Comparison of ENCODE assay signal across 11 cellular contexts in genomic region chr16:4968278-4968677, GRCh38. TPM values are rescaled to one million over a fixed set of nuclear protein-coding genes. Genes with fewer than 3 reads are reported as not detected.
DNase-seq lines count a peak whose midpoint lies in the region; ATAC-seq and TF ChIP-seq lines count a peak whose summit lies in the region.
"Not testable (repeated sequence)": the region's sequence is repeated elsewhere in the genome, so short reads cannot be mapped to it uniquely, and the experiment has no call there.
"Had no signal": no experiment of that assay in that cellular context is flagged by ENCODE, and none has a peak within 500 bp of the region (broad histone marks: within the 10 kb centered on the region; RNA-seq: fewer than 3 reads in every experiment).

No MANE protein-coding gene starts in this region.

- peaks cover 35% of the 10 kb centered on the region for H3F3A ChIP-seq in neural progenitor cell (ENCODE audit: low read depth)

- H3K9me3 ChIP-seq in ES-I3 (ENCODE audit: control insufficient read depth, insufficient read depth, low read length); HUES64 (ENCODE audit: insufficient read depth, low read depth, low read length); cardiac muscle cell (ENCODE audit: low read depth); neural progenitor cell (ENCODE audit: low read depth); gastrocnemius medialis: not testable (repeated sequence)

- H3K27me3 ChIP-seq in HUES64 (ENCODE audit: insufficient read depth, low read length); cardiac muscle cell; layer of hippocampus (ENCODE audit: control insufficient read depth, insufficient read depth, low read length); neural progenitor cell; gastrocnemius medialis: not testable (repeated sequence)

- not testable (repeated sequence) for H3K27ac Mint-ChIP-seq in chondrocyte (ENCODE audit: unreplicated experiment); neural progenitor cell

- not testable (repeated sequence) for H3K27me3 Mint-ChIP-seq in chondrocyte (ENCODE audit: low read depth)
- peaks cover 13% of the 10 kb centered on the region for H3K27me3 Mint-ChIP-seq in neural progenitor cell (ENCODE audit: insufficient read depth, low read depth)

- intact Hi-C loops in gastrocnemius medialis (cut with DNase I; ENCODE audit: low total_unique reads): not testable (repeated sequence)

- H3K9me3 Mint-ChIP-seq in chondrocyte (ENCODE audit: low read depth); neural progenitor cell: not testable (repeated sequence)

- DNase-seq in chondrocyte (ENCODE audit: low spot score): peak; percentile 27
- DNase-seq in cardiac muscle cell (ENCODE audit: low read depth in 1 of 2, low spot score in 1 of 2); neural progenitor cell (ENCODE audit: low spot score); gastrocnemius medialis: not testable (repeated sequence)

- not testable (repeated sequence) for TF ChIP-seq CTCF in chondrocyte (IDR thresholded peaks at IDR 0.05); cardiac muscle cell (IDR thresholded peaks at IDR 0.05; ENCODE audit: low read depth, low read length); neural progenitor cell (IDR thresholded peaks at IDR 0.05); gastrocnemius medialis (IDR thresholded peaks at IDR 0.05 in 4 of 5, conservative IDR thresholded peaks at IDR 0.05 in 1 of 5)

- H3K4me3 Mint-ChIP-seq in chondrocyte (ENCODE audit: unreplicated experiment); neural progenitor cell: not testable (repeated sequence)

- H3K4me2 ChIP-seq in neural progenitor cell: peak overlapping the region; percentile 74

- 0 out of 2 replicates have a peak overlapping the region, but pooled peaks have one; percentile 1 for H3K9ac ChIP-seq in ES-I3 (ENCODE audit: low read depth, low read length)
- peak overlapping the region; percentile 31; the same call in 1 of the 2 replicates for H3K9ac ChIP-seq in HUES64 (ENCODE audit: low read depth, low read length)
- not testable (repeated sequence) for H3K9ac ChIP-seq in neural progenitor cell

- not testable (repeated sequence) for H3K36me3 Mint-ChIP-seq in chondrocyte (ENCODE audit: low read depth); neural progenitor cell

- not testable (repeated sequence) for H3K36me3 ChIP-seq in ES-I3 (ENCODE audit: insufficient read depth, low read length); HUES64 (ENCODE audit: insufficient read depth, low read length); cardiac muscle cell; neural progenitor cell; gastrocnemius medialis

- not testable (repeated sequence) for H3K4me3 ChIP-seq in HUES64 (ENCODE audit: low read length); cardiac muscle cell; gastrocnemius medialis
- H3K4me3 ChIP-seq in neural progenitor cell: peak overlapping the region; percentile 26

- H3K4me1 ChIP-seq in ES-I3 (ENCODE audit: insufficient read depth, low read length) (peaks cover 29% of the 10 kb centered on the region), HUES64 (ENCODE audit: insufficient read depth, low read length) (peaks cover 22% of the 10 kb centered on the region), neural progenitor cell (peaks cover 26% of the 10 kb centered on the region), gastrocnemius medialis (peaks cover 43 to 46% of the 10 kb centered on the region in 2 donors)
- not testable (repeated sequence) for H3K4me1 ChIP-seq in cardiac muscle cell (ENCODE audit: low read depth)

- in situ Hi-C loops in gastrocnemius medialis (cut with MboI; ENCODE audit: low sequenced_read_pairs in 4 of 4): loop anchor here in 1 of 4 donors (25.0 kb wide), 1 partner anchor 481 kb away; the partner anchor contains the start of gene HMOX2

- H3K79me2 ChIP-seq in neural progenitor cell (ENCODE audit: low read depth): not testable (repeated sequence)

- H3K4me1 Mint-ChIP-seq in chondrocyte (ENCODE audit: low read depth): not testable (repeated sequence)
- H3K4me1 Mint-ChIP-seq in neural progenitor cell: peaks cover 25% of the 10 kb centered on the region

- H3K27ac ChIP-seq in HUES64 (ENCODE audit: low read depth, low read length) (peak overlapping the region; percentile 79; the same call in 1 of the 2 replicates), cardiac muscle cell (peak overlapping the region; percentile 24), layer of hippocampus (ENCODE audit: low read depth, low read length) (peak overlapping the region; percentile 38), gastrocnemius medialis (peak overlapping the region; percentile 71 to 96 (median 77))
- not testable (repeated sequence) for H3K27ac ChIP-seq in neural progenitor cell

- not testable (repeated sequence) for H2AFZ ChIP-seq in neural progenitor cell (replicated peaks)

- ATAC-seq in gastrocnemius medialis: not testable (repeated sequence)

- peaks cover 16% of the 10 kb centered on the region for H4K20me1 ChIP-seq in neural progenitor cell (ENCODE audit: low read depth)

- 87% methylated on average over 12 of the region's 12 CpGs for WGBS in HUES64

- TF ChIP-seq POLR2A in gastrocnemius medialis (IDR thresholded peaks at IDR 0.05): not testable (repeated sequence)

RNA-seq across cellular contexts. Expression of gene SEC14L5, which starts 10.1 kb away (rescaled TPM):
- polyA plus RNA-seq in HUES64 (2013, experiment 1 of 2): 1.2 TPM
- polyA plus RNA-seq in HUES64 (2013, experiment 2 of 2): 1.3 TPM
- not detected in 3 replicates for total RNA-seq in chondrocyte
- total RNA-seq in cardiac muscle cell: 0.21 and 0.35 TPM in 2 replicates
- polyA plus RNA-seq in cardiac muscle cell: not detected in 2 replicates
- total RNA-seq in neural progenitor cell (ENCODE audit: low replicate concordance): 0.41 and 0.65 TPM in 2 replicates
- total RNA-seq in gastrocnemius medialis: 1 to 10 TPM in 3 of 4 donors, under 1 TPM in 1; 0.85 to 5.8 (median 1.5) TPM
- total RNA-seq: CD8-positive, alpha-beta T cell; HFFc6; HT1080 had no signal
- polyA plus RNA-seq: BJ had no signal

RNA-seq across cellular contexts. Expression of gene PPL, which starts 31.3 kb away (rescaled TPM):
- 7.7 TPM for polyA plus RNA-seq in HUES64 (2013, experiment 1 of 2)
- 9.8 TPM for polyA plus RNA-seq in HUES64 (2013, experiment 2 of 2)
- total RNA-seq in chondrocyte (0.22 to 1.2 TPM (median 0.97 TPM) in 3 replicates), cardiac muscle cell (6.4 and 10.8 TPM in 2 replicates), neural progenitor cell (ENCODE audit: low replicate concordance) (1.0 and 2.8 TPM in 2 replicates), gastrocnemius medialis (10 to 100 TPM; 12.8 to 23.1 (median 18.3) TPM)
- 7.5 and 8.4 TPM in 2 replicates for polyA plus RNA-seq in cardiac muscle cell
- total RNA-seq: CD8-positive, alpha-beta T cell had no signal
